8 cellular contexts compared by ENCODE assay signal in genomic region chr16:30957456-30958163, GRCh38. TPM values are rescaled to one million over a fixed set of nuclear protein-coding genes. Genes with fewer than 3 reads are reported as not detected.
DNase-seq lines count a peak whose midpoint lies in the region; ATAC-seq and TF ChIP-seq lines count a peak whose summit lies in the region.

Gene SETD1A, plus strand, starts transcription at chr16:30957754. Its CDS starts 978 bp downstream, at chr16:30958732.

- peak in 1 of 3 donors; percentile 58 for TF ChIP-seq POLR2A in spleen (IDR thresholded peaks at IDR 0.05)

- H3K27me3 ChIP-seq in spleen (replicated peaks in 1 of 7) = no peaks in the 10 kb centered on the region

- no peaks in the 10 kb centered on the region for H3K9me3 ChIP-seq in spleen

- intact Hi-C loops in spleen (cut with DNase I; ENCODE audit: low total_unique reads) = no loop called here

- DNase-seq in AG09319 (ENCODE audit: extremely low read depth, low read depth) (peak; percentile 90), NCI-H345 treated with DMSO at 0.1 percent for 48 hours (lab: John Stamatoyannopoulos, UW; ENCODE audit: unreplicated experiment) (peak; percentile 90), caudate nucleus (lab: John Stamatoyannopoulos, UW) (peak in 60 of 61 donors; percentile 82 to 97 (median 92)), iris pigment epithelial cell (ENCODE audit: low read depth) (peak; percentile 96), spleen (peak; percentile 99)
- peak; percentile 94 for DNase-seq in activated CD4-positive, CD25-positive, alpha-beta regulatory T cell treated with anti-CD3 and anti-CD28 coated beads, Interleukin-2, amount 50 U/mL, for 16 hours (ENCODE audit: low read depth, low spot score)

- peaks cover 2 to 54% (median 37%) of the 10 kb centered on the region in 6 donors for H3K36me3 ChIP-seq in spleen

- WGBS in spleen, 5 donors = 0% methylated on average over 20 to 85 of the region's 85 CpGs

- peaks cover 21 to 62% (median 36%) of the 10 kb centered on the region in 6 donors for H3K4me1 ChIP-seq in spleen

- ATAC-seq in GM19043 (IDR thresholded peaks at IDR 0.05; ENCODE audit: low read depth, unreplicated experiment) = peak; percentile 52
- peak; percentile 63 for ATAC-seq in HG03342 (IDR thresholded peaks at IDR 0.05; ENCODE audit: unreplicated experiment)

- H3K27ac ChIP-seq in caudate nucleus (ENCODE audit: low read depth, low read length) = peak within 1 kb of the TSS; percentile 97
- H3K27ac ChIP-seq in spleen = peak within 1 kb of the TSS; percentile 96 to 100 (median 98)

- peak within 1 kb of the TSS; percentile 71 to 94 (median 81) for H3K4me3 ChIP-seq in spleen

- TF ChIP-seq CTCF in AG09319 (IDR thresholded peaks at IDR 0.05; ENCODE audit: low read depth, low read length) (no peak), spleen (IDR thresholded peaks at IDR 0.05 in 8 of 11, conservative IDR thresholded peaks at IDR 0.05 in 3 of 11) (peak in 5 of 11 experiments; percentile 13 to 36 (median 26))

RNA-seq across cellular contexts. Expression of gene SETD1A, which starts in this region (rescaled TPM):
- total RNA-seq in spleen = 10 to 100 TPM; 10.1 to 24.9 (median 19.8) TPM
- 10 to 100 TPM in 1 of 3 donors, 1 to 10 TPM in 2; 4.8 to 15.0 (median 8.8) TPM for polyA plus RNA-seq in spleen

Comparison
In these comparisons a context has a peak if more than half of its experiments do, and no peak if none do; other contexts are left out.
1. Peak in every context shown above with its lines: DNase-seq, ATAC-seq, H3K4me3 ChIP-seq and H3K27ac ChIP-seq.